ENCODE assay signal across 6 cellular contexts in the genomic region with DNA sequence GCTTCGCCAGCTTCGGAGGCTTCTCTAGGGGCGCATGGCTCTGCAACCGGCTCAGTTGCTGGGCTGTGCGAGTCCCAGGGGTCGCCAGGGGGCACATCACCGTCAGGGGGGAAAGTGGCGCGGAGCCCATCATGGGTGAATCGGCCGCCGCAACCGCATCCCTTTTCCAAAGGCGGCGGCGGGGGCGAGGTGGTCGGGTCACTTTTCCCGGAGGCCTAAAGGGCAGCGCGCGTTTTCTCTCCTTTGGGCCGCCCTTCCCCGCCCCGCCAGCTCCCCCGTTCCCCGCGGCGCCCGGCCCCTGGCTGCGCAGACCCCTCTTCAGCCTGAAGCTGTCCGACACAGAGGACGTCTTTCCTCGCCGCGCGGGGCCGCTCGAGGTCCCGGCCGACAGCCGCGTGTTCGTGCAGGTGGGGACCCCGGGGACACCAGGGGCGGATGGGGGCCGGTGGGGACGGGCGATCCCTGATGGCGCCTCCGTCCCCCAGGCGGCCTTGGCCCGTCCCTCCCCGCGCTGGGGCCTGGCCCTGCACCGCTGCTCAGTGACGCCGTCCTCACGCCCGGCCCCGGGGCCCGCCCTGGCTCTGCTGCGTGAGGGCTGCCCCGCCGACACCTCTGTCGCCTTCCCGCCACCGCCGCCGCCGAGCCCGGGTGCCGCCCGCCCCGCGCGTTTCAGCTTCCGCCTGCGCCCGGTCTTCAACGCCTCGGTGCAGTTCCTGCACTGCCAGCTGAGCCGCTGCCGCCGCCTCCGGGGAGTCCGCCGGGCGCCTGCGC. TPM values are rescaled to one million over a fixed set of nuclear protein-coding genes. Genes with fewer than 3 reads are reported as not detected.
DNase-seq lines count a peak whose midpoint lies in the region; ATAC-seq, FAIRE-seq and TF ChIP-seq lines count a peak whose summit lies in the region.

No MANE protein-coding gene starts in this region.

- in situ Hi-C loops in HepG2 (cut with HindIII; ENCODE audit: extremely low pct_ligation_motif_present, low pct_unique_long_range_greater_than_20kb), result no loop called here

- peak overlapping the region; percentile 30 for H3K27ac ChIP-seq in HepG2 (ENCODE audit: extremely low read length, insufficient read depth, low read length)

- peak overlapping the region; percentile 52 for H3K9ac ChIP-seq in HepG2 (ENCODE audit: insufficient read depth, low read depth, low read length)

- H3K27me3 ChIP-seq in HepG2 (ENCODE audit: control insufficient read depth in 1 of 2, insufficient read depth in 2 of 2, low read length in 2 of 2), result no peaks in the 10 kb centered on the region; a peak in 1 of 5 replicates

- 0% methylated on average over 9 of the region's 90 CpGs for WGBS in HepG2 (ENCODE audit: low lambda C conversion rate)

- peak overlapping the region; percentile 89 for H3K4me2 ChIP-seq in HepG2 (ENCODE audit: low read depth, low read length)

- peaks cover 4 to 6% of the 10 kb centered on the region in 2 experiments; a peak in 2 of 5 replicates for H3K36me3 ChIP-seq in HepG2 (replicated peaks in 1 of 2; ENCODE audit: control insufficient read depth in 1 of 2, insufficient read depth in 2 of 2, low read length in 2 of 2)

- peak overlapping the region; percentile 78 for H3K4me3 Mint-ChIP-seq in activated T-helper 2 cell treated with anti-CD3 and anti-CD28 coated beads, Interferon-gamma antibody, Interleukin-2, Interleukin-4, amounts not matched to agents 10 μg/mL and 5 μg/mL and 100 μg/mL, durations not matched to agents 14 hours and 24 hours and 36 hours (ENCODE audit: low read depth)

- intact Hi-C loops in activated T-helper 2 cell treated with anti-CD3 and anti-CD28 coated beads, Interferon-gamma antibody, Interleukin-2, Interleukin-4, amounts not matched to agents 10 μg/mL and 5 μg/mL and 100 μg/mL, durations not matched to agents 14 hours and 24 hours and 36 hours (cut with micrococcal nuclease), result no loop called here
- intact Hi-C loops in HepG2 (cut with micrococcal nuclease; ENCODE audit: unreplicated experiment), result no loop called here

- TF ChIP-seq RAD21 in HepG2 (CRISPR knock-in tag; IDR thresholded peaks at IDR 0.05), result peak; percentile 38; the same call in 1 of the 2 replicates

- no peaks in the 10 kb centered on the region for H3K79me2 ChIP-seq in HepG2 (ENCODE audit: insufficient read depth, low read length)

- no peaks in the 10 kb centered on the region for H3K9me3 Mint-ChIP-seq in activated T-helper 2 cell treated with anti-CD3 and anti-CD28 coated beads, Interferon-gamma antibody, Interleukin-2, Interleukin-4, amounts not matched to agents 10 μg/mL and 5 μg/mL and 100 μg/mL, durations not matched to agents 14 hours and 24 hours and 36 hours

- peaks cover 38% of the 10 kb centered on the region for H3K4me1 ChIP-seq in HepG2 (ENCODE audit: insufficient read depth, low read length)

- peaks cover 26% of the 10 kb centered on the region for H3K27me3 Mint-ChIP-seq in activated T-helper 2 cell treated with anti-CD3 and anti-CD28 coated beads, Interferon-gamma antibody, Interleukin-2, Interleukin-4, amounts not matched to agents 10 μg/mL and 5 μg/mL and 100 μg/mL, durations not matched to agents 14 hours and 24 hours and 36 hours (ENCODE audit: low read depth)

- no TSS peak for BruUV-seq in HepG2 (replicated peaks; lab: Mats Ljungman, UMichigan)

- H3K27ac Mint-ChIP-seq in activated T-helper 2 cell treated with anti-CD3 and anti-CD28 coated beads, Interferon-gamma antibody, Interleukin-2, Interleukin-4, amounts not matched to agents 10 μg/mL and 5 μg/mL and 100 μg/mL, durations not matched to agents 14 hours and 24 hours and 36 hours, result no peak overlapping the region

- peak overlapping the region; percentile 40 to 70 (median 57) for H3K4me3 ChIP-seq in HepG2 (replicated peaks in 1 of 3; ENCODE audit: insufficient read depth in 1 of 3, low read depth in 2 of 3, low read length in 3 of 3)

- peak; percentile 36 for DNase-seq in SIG-M5 treated with dmso at 0.1 percent for 504 hours (lab: John Stamatoyannopoulos, UW; ENCODE audit: unreplicated experiment)
- DNase-seq in SIG-M5 (lab: John Stamatoyannopoulos, UW), result no peak
- DNase-seq in activated T-helper 2 cell treated with anti-CD3 and anti-CD28 coated beads, Interferon-gamma antibody, Interleukin-2, Interleukin-4, amounts not matched to agents 10 μg/mL and 5 μg/mL and 100 μg/mL, durations not matched to agents 14 hours and 24 hours and 36 hours (ENCODE audit: low spot score), result peak; percentile 73
- DNase-seq in HepG2 (ENCODE audit: low spot score), result no peak
- DNase-seq in mesenteric fat pad (ENCODE audit: low spot score), result no peak
- DNase-seq in cortex of kidney (lab: John Stamatoyannopoulos, UW), result no peak

- H2AFZ ChIP-seq in HepG2 (ENCODE audit: low read length), result no peak overlapping the region

- TF ChIP-seq POLR2A in HepG2 (IDR thresholded peaks at IDR 0.05; ENCODE audit: insufficient read depth in 1 of 2, low read depth in 2 of 2, low read length in 2 of 2), result peak in 1 of 2 experiments; percentile 41; a peak in 1 of 4 replicates

- H3K36me3 Mint-ChIP-seq in activated T-helper 2 cell treated with anti-CD3 and anti-CD28 coated beads, Interferon-gamma antibody, Interleukin-2, Interleukin-4, amounts not matched to agents 10 μg/mL and 5 μg/mL and 100 μg/mL, durations not matched to agents 14 hours and 24 hours and 36 hours (ENCODE audit: low read depth), result peaks cover 16% of the 10 kb centered on the region

- peak; percentile 38; the same call in 1 of the 2 replicates for TF ChIP-seq CTCF in HepG2 (CRISPR knock-in tag; IDR thresholded peaks at IDR 0.05)

- CTCF ChIA-PET in HepG2 (lab: Yijun Ruan, JAX; ENCODE audit: low intra/inter-chr PET ratio, low total read pairs), result no interaction called here

- ATAC-seq in HepG2, result peak; percentile 34

- no peaks in the 10 kb centered on the region for H3K9me3 ChIP-seq in HepG2 (ENCODE audit: low read length)

- TF ChIP-seq EP300 in HepG2 (IDR thresholded peaks at IDR 0.05; ENCODE audit: low read depth in 2 of 2, low read length in 2 of 2) (no peak), HepG2 (CRISPR knock-in tag; IDR thresholded peaks at IDR 0.05; ENCODE audit: borderline replicate concordance) (no peak)

- no peak for FAIRE-seq in HepG2 (lab: Jason Lieb, UNC)

- peaks cover 15% of the 10 kb centered on the region for H3K4me1 Mint-ChIP-seq in activated T-helper 2 cell treated with anti-CD3 and anti-CD28 coated beads, Interferon-gamma antibody, Interleukin-2, Interleukin-4, amounts not matched to agents 10 μg/mL and 5 μg/mL and 100 μg/mL, durations not matched to agents 14 hours and 24 hours and 36 hours (ENCODE audit: low read depth)

- peaks cover 5% of the 10 kb centered on the region; the same call in 1 of the 2 replicates for H4K20me1 ChIP-seq in HepG2 (ENCODE audit: insufficient read depth, low read length)

- POLR2A ChIA-PET in HepG2 (lab: Yijun Ruan, JAX), result interaction anchor here (1.1 to 6.4 kb wide), 3 partner anchors 9 to 28 kb away, joined by 3 to 85 read pairs (median 83); partner anchors contain the start of genes MAP2K7 and TIMM44

RNA-seq across cellular contexts. Expression of gene TGFBR3L, which starts 1.7 kb away (rescaled TPM):
- total RNA-seq in activated T-helper 2 cell treated with anti-CD3 and anti-CD28 coated beads, Interferon-gamma antibody, Interleukin-2, Interleukin-4, amounts not matched to agents 10 μg/mL and 5 μg/mL and 100 μg/mL, durations not matched to agents 14 hours and 24 hours and 36 hours, result 6.3 TPM in 2 replicates
- total RNA-seq in HepG2 (2016; rRNA removed; fragmentation: Illumina TruSeq; extraction: Trizol), result 0.83 and 1.0 TPM in 2 replicates
- 3.2 and 3.7 TPM in 2 replicates for total RNA-seq in HepG2 (2016; cell fraction: cytosol; rRNA removed; fragmentation: Illumina TruSeq; extraction: Trizol; ENCODE audit: low read depth)
- total RNA-seq in HepG2 (2016; cell fraction: insoluble cytoplasmic fraction; rRNA removed; fragmentation: Illumina TruSeq; extraction: Trizol), result 0.56 and 1.1 TPM in 2 replicates
- 1.6 and 2.1 TPM in 2 replicates for total RNA-seq in HepG2 (2016; cell fraction: membrane; rRNA removed; fragmentation: Illumina TruSeq; extraction: Trizol)
- 0.81 TPM in 1 of 2 replicates, not detected in the other for total RNA-seq in HepG2 (2016; cell fraction: nucleus; rRNA removed; fragmentation: Illumina TruSeq; extraction: Trizol)
- polyA plus RNA-seq in HepG2 (2011; rRNA removed), result 0.14 and 0.20 TPM in 2 replicates
- 0.25 and 0.55 TPM in 2 replicates for polyA plus RNA-seq in HepG2 (2011; cell fraction: cytosol; rRNA removed)
- 1.0 and 1.6 TPM in 2 replicates for polyA plus RNA-seq in HepG2 (2011; cell fraction: nucleus; rRNA removed)
- polyA plus RNA-seq in HepG2 (2012), result 0.25 and 0.69 TPM in 2 replicates
- polyA plus RNA-seq in HepG2 (2016; cell fraction: cytosol; fragmentation: Illumina TruSeq; extraction: Trizol; ENCODE audit: low read depth), result 7.2 and 8.1 TPM in 2 replicates
- polyA plus RNA-seq in HepG2 (2016; cell fraction: insoluble cytoplasmic fraction; fragmentation: Illumina TruSeq; extraction: Trizol; ENCODE audit: low read depth), result 0.49 and 1.4 TPM in 2 replicates
- polyA plus RNA-seq in HepG2 (2016; cell fraction: membrane; fragmentation: Illumina TruSeq; extraction: Trizol; ENCODE audit: low read depth), result 4.1 and 4.2 TPM in 2 replicates
- 0.90 and 1.3 TPM in 2 replicates for polyA plus RNA-seq in HepG2 (2016; cell fraction: nucleus; fragmentation: Illumina TruSeq; extraction: Trizol; ENCODE audit: insufficient read depth, low read depth)
- 0.30 and 1.5 TPM in 2 replicates for polyA minus RNA-seq in HepG2 (2011; rRNA and poly(A)+ RNA removed; ENCODE audit: low replicate concordance)
- not detected in 2 replicates for polyA minus RNA-seq in HepG2 (2011; cell fraction: cytosol; rRNA and poly(A)+ RNA removed)
- polyA minus RNA-seq in HepG2 (2011; cell fraction: nucleus; rRNA and poly(A)+ RNA removed), result not detected in 2 replicates
- total RNA-seq in mesenteric fat pad, result not detected

RNA-seq across cellular contexts. Expression of gene SNAPC2, which starts 3.8 kb away (rescaled TPM):
- total RNA-seq in activated T-helper 2 cell treated with anti-CD3 and anti-CD28 coated beads, Interferon-gamma antibody, Interleukin-2, Interleukin-4, amounts not matched to agents 10 μg/mL and 5 μg/mL and 100 μg/mL, durations not matched to agents 14 hours and 24 hours and 36 hours, result 18.4 and 19.5 TPM in 2 replicates
- total RNA-seq in HepG2 (2016; rRNA removed; fragmentation: Illumina TruSeq; extraction: Trizol), result 9.5 and 10.2 TPM in 2 replicates
- 3.3 and 4.0 TPM in 2 replicates for total RNA-seq in HepG2 (2016; cell fraction: cytosol; rRNA removed; fragmentation: Illumina TruSeq; extraction: Trizol; ENCODE audit: low read depth)
- 8.2 and 10.9 TPM in 2 replicates for total RNA-seq in HepG2 (2016; cell fraction: insoluble cytoplasmic fraction; rRNA removed; fragmentation: Illumina TruSeq; extraction: Trizol)
- total RNA-seq in HepG2 (2016; cell fraction: membrane; rRNA removed; fragmentation: Illumina TruSeq; extraction: Trizol), result 6.9 and 7.4 TPM in 2 replicates
- 3.7 and 5.2 TPM in 2 replicates for total RNA-seq in HepG2 (2016; cell fraction: nucleus; rRNA removed; fragmentation: Illumina TruSeq; extraction: Trizol)
- polyA plus RNA-seq in HepG2 (2011; rRNA removed), result 12.7 and 14.9 TPM in 2 replicates
- polyA plus RNA-seq in HepG2 (2011; cell fraction: cytosol; rRNA removed), result 8.4 and 15.7 TPM in 2 replicates
- polyA plus RNA-seq in HepG2 (2011; cell fraction: nucleus; rRNA removed), result 12.8 and 13.8 TPM in 2 replicates
- polyA plus RNA-seq in HepG2 (2012), result 11.7 and 16.4 TPM in 2 replicates
- 3.7 and 4.1 TPM in 2 replicates for polyA plus RNA-seq in HepG2 (2016; cell fraction: cytosol; fragmentation: Illumina TruSeq; extraction: Trizol; ENCODE audit: low read depth)
- 11.2 and 15.9 TPM in 2 replicates for polyA plus RNA-seq in HepG2 (2016; cell fraction: insoluble cytoplasmic fraction; fragmentation: Illumina TruSeq; extraction: Trizol; ENCODE audit: low read depth)
- 6.9 and 8.4 TPM in 2 replicates for polyA plus RNA-seq in HepG2 (2016; cell fraction: membrane; fragmentation: Illumina TruSeq; extraction: Trizol; ENCODE audit: low read depth)
- 13.1 and 13.7 TPM in 2 replicates for polyA plus RNA-seq in HepG2 (2016; cell fraction: nucleus; fragmentation: Illumina TruSeq; extraction: Trizol; ENCODE audit: insufficient read depth, low read depth)
- polyA minus RNA-seq in HepG2 (2011; rRNA and poly(A)+ RNA removed; ENCODE audit: low replicate concordance), result 8.5 and 12.6 TPM in 2 replicates
- 7.2 and 7.8 TPM in 2 replicates for polyA minus RNA-seq in HepG2 (2011; cell fraction: cytosol; rRNA and poly(A)+ RNA removed)
- 1.7 and 4.4 TPM in 2 replicates for polyA minus RNA-seq in HepG2 (2011; cell fraction: nucleus; rRNA and poly(A)+ RNA removed)
- total RNA-seq in mesenteric fat pad, result 17.8 TPM

RNA-seq across cellular contexts. Expression of gene CTXN1, which starts 9.6 kb away (rescaled TPM):
- 0.50 and 0.53 TPM in 2 replicates for total RNA-seq in activated T-helper 2 cell treated with anti-CD3 and anti-CD28 coated beads, Interferon-gamma antibody, Interleukin-2, Interleukin-4, amounts not matched to agents 10 μg/mL and 5 μg/mL and 100 μg/mL, durations not matched to agents 14 hours and 24 hours and 36 hours
- total RNA-seq in HepG2 (2016; rRNA removed; fragmentation: Illumina TruSeq; extraction: Trizol) (0.11 and 0.36 TPM in 2 replicates), mesenteric fat pad (0.96 TPM)
- 0.35 and 0.71 TPM in 2 replicates for total RNA-seq in HepG2 (2016; cell fraction: cytosol; rRNA removed; fragmentation: Illumina TruSeq; extraction: Trizol; ENCODE audit: low read depth)
- 0.15 and 0.26 TPM in 2 replicates for total RNA-seq in HepG2 (2016; cell fraction: insoluble cytoplasmic fraction; rRNA removed; fragmentation: Illumina TruSeq; extraction: Trizol)
- total RNA-seq in HepG2 (2016; cell fraction: membrane; rRNA removed; fragmentation: Illumina TruSeq; extraction: Trizol), result 0.71 and 0.83 TPM in 2 replicates
- not detected in 2 replicates for total RNA-seq in HepG2 (2016; cell fraction: nucleus; rRNA removed; fragmentation: Illumina TruSeq; extraction: Trizol)
- polyA plus RNA-seq in HepG2 (2011; rRNA removed), result 0.12 TPM in 1 of 2 replicates, not detected in the other
- 0.09 and 0.27 TPM in 2 replicates for polyA plus RNA-seq in HepG2 (2011; cell fraction: cytosol; rRNA removed)
- 0.13 and 0.17 TPM in 2 replicates for polyA plus RNA-seq in HepG2 (2011; cell fraction: nucleus; rRNA removed)
- not detected in 2 replicates for polyA plus RNA-seq in HepG2 (2012)
- polyA plus RNA-seq in HepG2 (2016; cell fraction: cytosol; fragmentation: Illumina TruSeq; extraction: Trizol; ENCODE audit: low read depth), result 4.0 and 4.4 TPM in 2 replicates
- polyA plus RNA-seq in HepG2 (2016; cell fraction: insoluble cytoplasmic fraction; fragmentation: Illumina TruSeq; extraction: Trizol; ENCODE audit: low read depth), result 1.2 and 1.6 TPM in 2 replicates
- polyA plus RNA-seq in HepG2 (2016; cell fraction: membrane; fragmentation: Illumina TruSeq; extraction: Trizol; ENCODE audit: low read depth), result 3.9 and 4.4 TPM in 2 replicates
- polyA plus RNA-seq in HepG2 (2016; cell fraction: nucleus; fragmentation: Illumina TruSeq; extraction: Trizol; ENCODE audit: insufficient read depth, low read depth), result 0.75 and 1.4 TPM in 2 replicates
- polyA minus RNA-seq in HepG2 (2011; rRNA and poly(A)+ RNA removed; ENCODE audit: low replicate concordance), result 0.12 and 1.4 TPM in 2 replicates
- 0.62 TPM in 1 of 2 replicates, not detected in the other for polyA minus RNA-seq in HepG2 (2011; cell fraction: cytosol; rRNA and poly(A)+ RNA removed)
- 0.39 TPM in 1 of 2 replicates, not detected in the other for polyA minus RNA-seq in HepG2 (2011; cell fraction: nucleus; rRNA and poly(A)+ RNA removed)

RNA-seq across cellular contexts. Expression of gene MAP2K7, which starts 12.6 kb away (rescaled TPM):
- total RNA-seq in activated T-helper 2 cell treated with anti-CD3 and anti-CD28 coated beads, Interferon-gamma antibody, Interleukin-2, Interleukin-4, amounts not matched to agents 10 μg/mL and 5 μg/mL and 100 μg/mL, durations not matched to agents 14 hours and 24 hours and 36 hours, result 43.0 and 44.6 TPM in 2 replicates
- total RNA-seq in HepG2 (2016; rRNA removed; fragmentation: Illumina TruSeq; extraction: Trizol), result 8.7 and 10.8 TPM in 2 replicates
- total RNA-seq in HepG2 (2016; cell fraction: cytosol; rRNA removed; fragmentation: Illumina TruSeq; extraction: Trizol; ENCODE audit: low read depth), result 3.9 and 4.1 TPM in 2 replicates
- total RNA-seq in HepG2 (2016; cell fraction: insoluble cytoplasmic fraction; rRNA removed; fragmentation: Illumina TruSeq; extraction: Trizol), result 7.6 and 11.7 TPM in 2 replicates
- total RNA-seq in HepG2 (2016; cell fraction: membrane; rRNA removed; fragmentation: Illumina TruSeq; extraction: Trizol), result 11.5 and 13.1 TPM in 2 replicates
- total RNA-seq in HepG2 (2016; cell fraction: nucleus; rRNA removed; fragmentation: Illumina TruSeq; extraction: Trizol), result 8.3 and 8.5 TPM in 2 replicates
- polyA plus RNA-seq in HepG2 (2011; rRNA removed), result 9.0 and 14.8 TPM in 2 replicates
- 8.8 and 11.2 TPM in 2 replicates for polyA plus RNA-seq in HepG2 (2011; cell fraction: cytosol; rRNA removed)
- 42.0 and 50.6 TPM in 2 replicates for polyA plus RNA-seq in HepG2 (2011; cell fraction: nucleus; rRNA removed)
- polyA plus RNA-seq in HepG2 (2012), result 17.3 and 19.9 TPM in 2 replicates
- polyA plus RNA-seq in HepG2 (2016; cell fraction: cytosol; fragmentation: Illumina TruSeq; extraction: Trizol; ENCODE audit: low read depth), result 3.9 and 4.4 TPM in 2 replicates
- polyA plus RNA-seq in HepG2 (2016; cell fraction: insoluble cytoplasmic fraction; fragmentation: Illumina TruSeq; extraction: Trizol; ENCODE audit: low read depth), result 10.5 and 15.1 TPM in 2 replicates
- 8.5 and 10.6 TPM in 2 replicates for polyA plus RNA-seq in HepG2 (2016; cell fraction: membrane; fragmentation: Illumina TruSeq; extraction: Trizol; ENCODE audit: low read depth)
- 25.7 and 31.5 TPM in 2 replicates for polyA plus RNA-seq in HepG2 (2016; cell fraction: nucleus; fragmentation: Illumina TruSeq; extraction: Trizol; ENCODE audit: insufficient read depth, low read depth)
- polyA minus RNA-seq in HepG2 (2011; rRNA and poly(A)+ RNA removed; ENCODE audit: low replicate concordance), result 17.6 and 23.5 TPM in 2 replicates
- 10.0 and 13.0 TPM in 2 replicates for polyA minus RNA-seq in HepG2 (2011; cell fraction: cytosol; rRNA and poly(A)+ RNA removed)
- 11.2 and 11.7 TPM in 2 replicates for polyA minus RNA-seq in HepG2 (2011; cell fraction: nucleus; rRNA and poly(A)+ RNA removed)
- total RNA-seq in mesenteric fat pad, result 26.7 TPM

RNA-seq across cellular contexts. Expression of gene TIMM44, which starts 27.1 kb away (rescaled TPM):
- total RNA-seq in activated T-helper 2 cell treated with anti-CD3 and anti-CD28 coated beads, Interferon-gamma antibody, Interleukin-2, Interleukin-4, amounts not matched to agents 10 μg/mL and 5 μg/mL and 100 μg/mL, durations not matched to agents 14 hours and 24 hours and 36 hours, result 79.2 and 90.2 TPM in 2 replicates
- total RNA-seq in HepG2 (2016; rRNA removed; fragmentation: Illumina TruSeq; extraction: Trizol) (71.5 and 72.6 TPM in 2 replicates), mesenteric fat pad (48.9 TPM)
- 23.8 and 25.0 TPM in 2 replicates for total RNA-seq in HepG2 (2016; cell fraction: cytosol; rRNA removed; fragmentation: Illumina TruSeq; extraction: Trizol; ENCODE audit: low read depth)
- total RNA-seq in HepG2 (2016; cell fraction: insoluble cytoplasmic fraction; rRNA removed; fragmentation: Illumina TruSeq; extraction: Trizol), result 59.2 and 70.8 TPM in 2 replicates
- 31.0 and 35.7 TPM in 2 replicates for total RNA-seq in HepG2 (2016; cell fraction: membrane; rRNA removed; fragmentation: Illumina TruSeq; extraction: Trizol)
- 41.7 and 54.7 TPM in 2 replicates for total RNA-seq in HepG2 (2016; cell fraction: nucleus; rRNA removed; fragmentation: Illumina TruSeq; extraction: Trizol)
- polyA plus RNA-seq in HepG2 (2011; rRNA removed), result 42.9 and 49.4 TPM in 2 replicates
- 40.3 and 70.3 TPM in 2 replicates for polyA plus RNA-seq in HepG2 (2011; cell fraction: cytosol; rRNA removed)
- 178 and 215 TPM in 2 replicates for polyA plus RNA-seq in HepG2 (2011; cell fraction: nucleus; rRNA removed)
- 41.7 and 52.2 TPM in 2 replicates for polyA plus RNA-seq in HepG2 (2012)
- polyA plus RNA-seq in HepG2 (2016; cell fraction: cytosol; fragmentation: Illumina TruSeq; extraction: Trizol; ENCODE audit: low read depth), result 15.4 and 19.2 TPM in 2 replicates
- polyA plus RNA-seq in HepG2 (2016; cell fraction: insoluble cytoplasmic fraction; fragmentation: Illumina TruSeq; extraction: Trizol; ENCODE audit: low read depth), result 61.4 and 63.3 TPM in 2 replicates
- polyA plus RNA-seq in HepG2 (2016; cell fraction: membrane; fragmentation: Illumina TruSeq; extraction: Trizol; ENCODE audit: low read depth), result 24.0 and 26.3 TPM in 2 replicates
- 95.7 and 103 TPM in 2 replicates for polyA plus RNA-seq in HepG2 (2016; cell fraction: nucleus; fragmentation: Illumina TruSeq; extraction: Trizol; ENCODE audit: insufficient read depth, low read depth)
- polyA minus RNA-seq in HepG2 (2011; rRNA and poly(A)+ RNA removed; ENCODE audit: low replicate concordance), result 45.9 and 52.0 TPM in 2 replicates
- polyA minus RNA-seq in HepG2 (2011; cell fraction: cytosol; rRNA and poly(A)+ RNA removed), result 25.5 and 34.2 TPM in 2 replicates
- 41.6 and 45.6 TPM in 2 replicates for polyA minus RNA-seq in HepG2 (2011; cell fraction: nucleus; rRNA and poly(A)+ RNA removed)

Comparison
In these comparisons a context has a peak if more than half of its experiments do, and no peak if none do; other contexts are left out.
1. DNase-seq: peak in SIG-M5 treated with dmso at 0.1 percent for 504 hours (single experiment) and activated T-helper 2 cell treated with anti-CD3 and anti-CD28 coated beads, Interferon-gamma antibody, Interleukin-2, Interleukin-4, amounts not matched to agents 10 μg/mL and 5 μg/mL and 100 μg/mL, durations not matched to agents 14 hours and 24 hours and 36 hours (single experiment); none in SIG-M5 (single experiment), HepG2 (single experiment), mesenteric fat pad (single experiment) and cortex of kidney (single experiment).